ENCODE assay signal across 1 cellular context in genomic region chr19:35856001-35856400, GRCh38.
TF ChIP-seq lines count a peak whose summit lies in the region.

No MANE protein-coding gene starts in this region.

TF ChIP-seq in GM23338, 12 proteins besides CTCF, POLR2A, EP300 and RAD21:
- TF ChIP-seq ZNF462 (CRISPR knock-in tag; IDR thresholded peaks at IDR 0.05) (no peak), STAT1 (IDR thresholded peaks at IDR 0.05; ENCODE audit: unreplicated experiment) (no peak), EZH2 (IDR thresholded peaks at IDR 0.05; ENCODE audit: low read depth, unreplicated experiment) (no peak), EZH2phosphoT487 (IDR thresholded peaks at IDR 0.05; ENCODE audit: unreplicated experiment) (no peak), ZNF331 (CRISPR knock-in tag; IDR thresholded peaks at IDR 0.05; ENCODE audit: low read depth) (no peak), CREB1 (CRISPR knock-in tag; IDR thresholded peaks at IDR 0.05; ENCODE audit: low read depth) (no peak)
